ENCODE assay signal across 19 cellular contexts in the genomic region with DNA sequence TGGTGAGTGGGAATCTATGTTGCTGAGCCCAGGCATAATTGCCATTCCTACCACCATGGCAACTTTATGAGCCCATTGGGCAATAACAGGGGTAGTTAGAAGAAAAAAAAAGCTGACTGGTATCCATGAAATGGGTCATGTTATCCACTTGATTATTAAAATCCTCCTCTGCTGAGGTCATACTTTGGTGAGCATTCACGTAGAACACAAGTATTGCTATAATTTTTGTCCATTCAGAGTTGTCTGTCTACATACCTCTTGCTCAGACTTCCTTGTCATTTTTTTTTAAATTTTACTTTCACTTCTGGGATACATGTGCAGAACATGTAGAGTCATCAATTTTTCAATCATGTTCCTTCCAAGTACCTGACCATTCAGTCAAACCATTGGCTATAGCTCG.
DNase-seq lines count a peak whose midpoint lies in the region; ATAC-seq and TF ChIP-seq lines count a peak whose summit lies in the region.
"Had no signal": no experiment of that assay in that cellular context is flagged by ENCODE, and none has a peak within 500 bp of the region (broad histone marks: within the 10 kb centered on the region; RNA-seq: fewer than 3 reads in every experiment).

No MANE protein-coding gene starts in this region.

- no peak overlapping the region for H2AK5ac ChIP-seq in mesenchymal stem cell (ENCODE audit: low read length, severe bottlenecking)

- no peak overlapping the region for H2BK120ac ChIP-seq in mesenchymal stem cell (ENCODE audit: low read depth, low read length)

- no peak overlapping the region for H2BK5ac ChIP-seq in mesenchymal stem cell (ENCODE audit: low read depth, low read length, poor library complexity, severe bottlenecking)

- H3K23ac ChIP-seq in mesenchymal stem cell (ENCODE audit: low read length in 2 of 2): no peak overlapping the region

- no peak overlapping the region for H2BK12ac ChIP-seq in mesenchymal stem cell (ENCODE audit: low read length in 2 of 2)

- no peak overlapping the region for H4K8ac ChIP-seq in mesenchymal stem cell (ENCODE audit: low read length)

- no peaks in the 10 kb centered on the region for H3K9me3 ChIP-seq in mesenchymal stem cell (ENCODE audit: control insufficient read depth, low read length)
- H3K9me3 ChIP-seq in heart right ventricle: no peaks in the 10 kb centered on the region
- H3K9me3 ChIP-seq: BE2C; BLaER1 treated with 17β-estradiol and CSF1 and Interleukin-3, amounts not matched to agents 10 nM and 100 nM had no signal

- DNase-seq in glomerular visceral epithelial cell (ENCODE audit: extremely low spot score): peak; percentile 52
- no peak for DNase-seq in mesenchymal stem cell
- no peak for DNase-seq in heart right ventricle
- DNase-seq: AML-193; BE2C; CD4-positive, alpha-beta T cell; CD8-positive, alpha-beta memory T cell; DMS 273 treated with DMSO at 0.1 percent for 48 hours; DMS79; EL; GDM1; H9 had no signal

- intact Hi-C loops in heart right ventricle (cut with DNase I): no loop called here

- TF ChIP-seq RAD21 in Ishikawa (IDR thresholded peaks at IDR 0.05; ENCODE audit: low read depth): no peak

- H3K79me1 ChIP-seq in mesenchymal stem cell (replicated peaks; ENCODE audit: low read length, poor library complexity, severe bottlenecking): no peaks in the 10 kb centered on the region

- 0 out of 2 replicates have a peak, but pooled peaks have one; percentile 17 for TF ChIP-seq EP300 in Ishikawa (IDR thresholded peaks at IDR 0.05; ENCODE audit: borderline replicate concordance)

- no peak overlapping the region for H3K4me3 ChIP-seq in mesenchymal stem cell (ENCODE audit: insufficient read depth in 1 of 2, low read depth in 1 of 2, low read length in 2 of 2)
- H3K4me3 ChIP-seq in heart right ventricle: no peak overlapping the region
- H3K4me3 ChIP-seq: BLaER1 treated with 17β-estradiol and CSF1 and Interleukin-3, amounts not matched to agents 10 nM and 100 nM; GM12878; GM23338 had no signal

- no peak overlapping the region for H3K14ac ChIP-seq in mesenchymal stem cell (ENCODE audit: low read length in 2 of 2)

- no peak overlapping the region for H2BK15ac ChIP-seq in mesenchymal stem cell (ENCODE audit: low read depth, poor library complexity, severe bottlenecking)

- TF ChIP-seq CTCF in heart right ventricle (IDR thresholded peaks at IDR 0.05): no peak

- H3K27ac ChIP-seq in mesenchymal stem cell (ENCODE audit: low read length, poor library complexity, severe bottlenecking) (peak overlapping the region; percentile 59), heart right ventricle (no peak overlapping the region)
- H3K27ac ChIP-seq: BLaER1 treated with 17β-estradiol and CSF1 and Interleukin-3, amounts not matched to agents 10 nM and 100 nM had no signal

- H3K27me3 ChIP-seq in mesenchymal stem cell (ENCODE audit: control insufficient read depth in 1 of 2, insufficient read depth in 1 of 2, low read length in 2 of 2) (no peaks in the 10 kb centered on the region), heart right ventricle (no peaks in the 10 kb centered on the region)
- H3K27me3 ChIP-seq: BE2C; BLaER1 treated with 17β-estradiol and CSF1 and Interleukin-3, amounts not matched to agents 10 nM and 100 nM had no signal

- no peak overlapping the region for H4K91ac ChIP-seq in mesenchymal stem cell (ENCODE audit: low read length)

- no peak overlapping the region for H3K18ac ChIP-seq in mesenchymal stem cell (ENCODE audit: low read depth in 1 of 2, low read length in 2 of 2)

- H3K4me1 ChIP-seq in mesenchymal stem cell (ENCODE audit: control insufficient read depth, insufficient read depth, low read depth, low read length): no peaks in the 10 kb centered on the region
- no peaks in the 10 kb centered on the region for H3K4me1 ChIP-seq in heart right ventricle
- H3K4me1 ChIP-seq: BE2C; BLaER1 treated with 17β-estradiol and CSF1 and Interleukin-3, amounts not matched to agents 10 nM and 100 nM had no signal

- ATAC-seq in heart right ventricle (no peak), HG02610 (IDR thresholded peaks at IDR 0.05; ENCODE audit: unreplicated experiment) (no peak), HG02852 (IDR thresholded peaks at IDR 0.05; ENCODE audit: unreplicated experiment) (no peak)
- ATAC-seq: GM12878, GM23338, HCT116 had no signal

- H2AFZ ChIP-seq in mesenchymal stem cell (ENCODE audit: low read depth, low read length): no peak overlapping the region
- H2AFZ ChIP-seq: GM23338 had no signal

- H3K36me3 ChIP-seq in mesenchymal stem cell (ENCODE audit: control insufficient read depth in 1 of 2, insufficient read depth in 2 of 2, low read depth in 1 of 2, low read length in 2 of 2): no peaks in the 10 kb centered on the region
- no peaks in the 10 kb centered on the region for H3K36me3 ChIP-seq in heart right ventricle
- H3K36me3 ChIP-seq: BE2C; BLaER1 treated with 17β-estradiol and CSF1 and Interleukin-3, amounts not matched to agents 10 nM and 100 nM had no signal

- H3K4me2 ChIP-seq in mesenchymal stem cell (ENCODE audit: low read length, poor library complexity, severe bottlenecking): no peak overlapping the region
- H3K4me2 ChIP-seq: BLaER1 treated with 17β-estradiol and CSF1 and Interleukin-3, amounts not matched to agents 10 nM and 100 nM; GM23338 had no signal

- no peak overlapping the region for H3K4ac ChIP-seq in mesenchymal stem cell (ENCODE audit: low read depth in 1 of 2, low read length in 2 of 2)

- H3K9ac ChIP-seq in mesenchymal stem cell (ENCODE audit: low read length): no peak overlapping the region
- H3K9ac ChIP-seq: BLaER1 treated with 17β-estradiol and CSF1 and Interleukin-3, amounts not matched to agents 10 nM and 100 nM had no signal

- WGBS in mesenchymal stem cell: 94% methylated on average over 2 of the region's 2 CpGs
- WGBS in heart right ventricle, 2 donors: 75 to 80% methylated on average over 2 of the region's 2 CpGs

TF ChIP-seq in Ishikawa, 13 proteins besides CTCF, POLR2A, EP300 and RAD21:
- TF ChIP-seq TCF12 (IDR thresholded peaks at IDR 0.05; ENCODE audit: low read depth) (no peak), TAF1 (IDR thresholded peaks at IDR 0.05; ENCODE audit: low read depth) (no peak), ZBTB7A (IDR thresholded peaks at IDR 0.05; ENCODE audit: low read depth) (no peak), USF1 (IDR thresholded peaks at IDR 0.05) (no peak), CEBPB (IDR thresholded peaks at IDR 0.05) (peak; percentile 48; the same call in 1 of the 2 replicates), TEAD4 (IDR thresholded peaks at IDR 0.05) (peak; percentile 9; the same call in 1 of the 2 replicates)
